Comparison of ENCODE assay signal across 12 cellular contexts in genomic region chr12:132393991-132394949, GRCh38.
DNase-seq lines count a peak whose midpoint lies in the region; ATAC-seq and TF ChIP-seq lines count a peak whose summit lies in the region.
"Had no signal": no experiment of that assay in that cellular context is flagged by ENCODE, and none has a peak within 500 bp of the region (broad histone marks: within the 10 kb centered on the region; RNA-seq: fewer than 3 reads in every experiment).

No MANE protein-coding gene starts in this region.

- peaks cover 3% of the 10 kb centered on the region for H3K27me3 Mint-ChIP-seq in activated CD8-positive, alpha-beta memory T cell treated with anti-CD3 and anti-CD28 coated beads, Interleukin-2, amount 10 ng/mL, durations not matched to agents 7 days and 5 days

- 76% methylated on average over 36 of the region's 36 CpGs for WGBS in prostate gland

- no peak for TF ChIP-seq CTCF in prostate gland (IDR thresholded peaks at IDR 0.05)

- H3K4me3 Mint-ChIP-seq in activated CD8-positive, alpha-beta memory T cell treated with anti-CD3 and anti-CD28 coated beads, Interleukin-2, amount 10 ng/mL, durations not matched to agents 7 days and 5 days: no peak overlapping the region

- no peak for TF ChIP-seq POLR2A in prostate gland (IDR thresholded peaks at IDR 0.05)

- H3K27ac Mint-ChIP-seq in activated CD8-positive, alpha-beta memory T cell treated with anti-CD3 and anti-CD28 coated beads, Interleukin-2, amount 10 ng/mL, durations not matched to agents 7 days and 5 days: no peak overlapping the region

- no peak overlapping the region for H3K27ac ChIP-seq in prostate gland
- H3K27ac ChIP-seq: neutrophil, thoracic aorta had no signal

- H3K4me1 Mint-ChIP-seq in activated CD8-positive, alpha-beta memory T cell treated with anti-CD3 and anti-CD28 coated beads, Interleukin-2, amount 10 ng/mL, durations not matched to agents 7 days and 5 days: no peaks in the 10 kb centered on the region

- H3K4me1 ChIP-seq in prostate gland (replicated peaks): no peaks in the 10 kb centered on the region

- no peaks in the 10 kb centered on the region for H3K36me3 ChIP-seq in prostate gland
- H3K36me3 ChIP-seq: neutrophil, thoracic aorta had no signal

- H3K4me3 ChIP-seq in prostate gland: no peak overlapping the region
- H3K4me3 ChIP-seq: thoracic aorta had no signal

- peak; percentile 12 for ATAC-seq in activated CD8-positive, alpha-beta memory T cell treated with anti-CD3 and anti-CD28 coated beads, Interleukin-2, amount 10 ng/mL, durations not matched to agents 7 days and 5 days
- peak; percentile 20 for ATAC-seq in stimulated activated naive CD8-positive, alpha-beta T cell treated with anti-CD3 and anti-CD28 coated beads, Interleukin-15, Interleukin-2, amounts not matched to agents 100 U/mL and 50 U/mL, for 24 hours
- no peak for ATAC-seq in GM21390 (IDR thresholded peaks at IDR 0.05; ENCODE audit: unreplicated experiment)

- no peaks in the 10 kb centered on the region for H3K9me3 ChIP-seq in prostate gland
- H3K9me3 ChIP-seq: neutrophil, thoracic aorta had no signal

- no peaks in the 10 kb centered on the region for H3K36me3 Mint-ChIP-seq in activated CD8-positive, alpha-beta memory T cell treated with anti-CD3 and anti-CD28 coated beads, Interleukin-2, amount 10 ng/mL, durations not matched to agents 7 days and 5 days

- intact Hi-C loops in prostate gland (cut with DNase I): no loop called here

- peaks cover 24% of the 10 kb centered on the region for H3K27me3 ChIP-seq in prostate gland (replicated peaks; ENCODE audit: insufficient read depth)

- CTCF ChIA-PET in activated CD8-positive, alpha-beta memory T cell treated with anti-CD3 and anti-CD28 coated beads, Interleukin-2, amount 10 ng/mL, durations not matched to agents 7 days and 5 days (lab: Charles Lee): no interaction called here

- DNase-seq in activated CD8-positive, alpha-beta memory T cell treated with anti-CD3 and anti-CD28 coated beads, Interleukin-2, amount 10 ng/mL, durations not matched to agents 7 days and 5 days: no peak
- no peak for DNase-seq in activated CD8-positive, alpha-beta memory T cell treated with anti-CD3 and anti-CD28 coated beads, Interleukin-2, amount 50 U/mL, for 48 hours
- peak; percentile 49 for DNase-seq in RKO (ENCODE audit: low spot score)
- DNase-seq in iris pigment epithelial cell (ENCODE audit: low read depth): peak; percentile 26
- DNase-seq in stimulated activated naive CD8-positive, alpha-beta T cell treated with anti-CD3 and anti-CD28 coated beads, Interleukin-15, Interleukin-2, amounts not matched to agents 100 U/mL and 50 U/mL, for 24 hours: no peak
- no peak for DNase-seq in NCI-H2171 treated with DMSO at 0.1 percent for 48 hours (lab: John Stamatoyannopoulos, UW)
- DNase-seq in prostate gland (ENCODE audit: low spot score): no peak
- DNase-seq: amniotic stem cell, NCI-H748 treated with DMSO at 0.1 percent for 48 hours had no signal

- peaks cover 5% of the 10 kb centered on the region for H3K9me3 Mint-ChIP-seq in activated CD8-positive, alpha-beta memory T cell treated with anti-CD3 and anti-CD28 coated beads, Interleukin-2, amount 10 ng/mL, durations not matched to agents 7 days and 5 days (ENCODE audit: low read depth)

Comparison
In these comparisons a context has a peak if more than half of its experiments do, and no peak if none do; other contexts are left out.
1. DNase-seq: peak in RKO (single experiment) and iris pigment epithelial cell (single experiment); none in activated CD8-positive, alpha-beta memory T cell treated with anti-CD3 and anti-CD28 coated beads, Interleukin-2, amount 10 ng/mL, durations not matched to agents 7 days and 5 days (single experiment), activated CD8-positive, alpha-beta memory T cell treated with anti-CD3 and anti-CD28 coated beads, Interleukin-2, amount 50 U/mL, for 48 hours (single experiment), stimulated activated naive CD8-positive, alpha-beta T cell treated with anti-CD3 and anti-CD28 coated beads, Interleukin-15, Interleukin-2, amounts not matched to agents 100 U/mL and 50 U/mL, for 24 hours (single experiment), NCI-H2171 treated with DMSO at 0.1 percent for 48 hours (single experiment) and prostate gland (single experiment).